In genomic region chr7:141619745-141620144, GRCh38 we compare ENCODE assay signal across 16 cellular contexts.
"Had no signal": no experiment of that assay in that cellular context is flagged by ENCODE, and none has a peak within 500 bp of the region (broad histone marks: within the 10 kb centered on the region; RNA-seq: fewer than 3 reads in every experiment).

No MANE protein-coding gene starts in this region.

- H3K4me3 ChIP-seq: dorsolateral prefrontal cortex, gastrocnemius medialis, mucosa of descending colon, psoas muscle, right lobe of liver, suprapubic skin, thyroid gland had no signal

- DNase-seq: dorsolateral prefrontal cortex; effector CD8-positive, alpha-beta T cell; gastrocnemius medialis; glutamatergic neuron; islet precursor cell; mucosa of descending colon; naive thymus-derived CD8-positive, alpha-beta T cell; psoas muscle; retina; right lobe of liver; stimulated activated CD4-positive, alpha-beta T cell treated with anti-CD3 and anti-CD28 coated beads, Interleukin-4, amount 100 ng/mL, for 1 hour; stimulated activated CD8-positive, alpha-beta memory T cell treated with anti-CD3 and anti-CD28 coated beads, Interleukin-4, amount 100 ng/mL, for 48 hours; stimulated activated naive CD8-positive, alpha-beta T cell treated with anti-CD3 and anti-CD28 coated beads, Interleukin-15, Interleukin-2, amounts not matched to agents 100 U/mL and 50 U/mL, for 24 hours; thyroid gland had no signal

- H3K9me3 ChIP-seq: gastrocnemius medialis, mucosa of descending colon, neutrophil, psoas muscle, right lobe of liver, suprapubic skin, thyroid gland had no signal

- H3K27me3 ChIP-seq: dorsolateral prefrontal cortex, gastrocnemius medialis, neutrophil, right lobe of liver, suprapubic skin, thyroid gland had no signal
